ENCODE assay signal across 24 cellular contexts in the genomic region with DNA sequence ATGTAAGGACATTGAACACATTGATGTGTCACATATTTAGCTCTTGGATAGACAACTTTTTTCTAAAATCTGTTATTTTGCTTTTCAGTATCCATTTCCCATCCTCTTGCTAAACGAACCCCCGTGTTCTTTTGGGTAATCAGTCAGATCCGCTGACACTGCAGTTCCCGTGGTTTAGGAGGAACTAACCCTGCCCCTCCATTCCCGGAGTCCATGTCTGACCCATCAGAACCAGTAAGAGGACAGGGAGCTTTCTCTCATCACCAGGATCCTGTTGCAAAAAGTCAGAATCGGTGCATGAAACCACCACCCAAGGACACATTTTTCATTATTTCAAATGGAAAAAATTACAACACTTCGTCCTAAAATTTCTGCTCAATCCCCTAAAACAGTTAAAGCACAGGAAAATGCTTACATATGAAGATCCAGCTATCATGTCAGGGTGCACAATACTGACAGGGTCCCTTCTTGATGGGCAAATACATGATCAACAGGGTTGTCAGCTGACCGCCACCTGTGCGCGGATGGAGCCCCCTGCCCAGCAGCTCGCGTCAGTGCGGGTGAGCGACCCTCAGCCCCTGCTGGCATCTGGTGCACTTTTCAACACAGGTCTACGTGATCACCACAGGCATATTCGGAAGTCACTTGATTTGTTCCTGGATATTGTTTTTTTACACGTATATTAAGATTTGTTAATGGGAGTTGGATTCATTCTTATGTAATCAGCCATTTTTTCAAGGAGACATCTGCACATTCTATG.
DNase-seq lines count a peak whose midpoint lies in the region; ATAC-seq, FAIRE-seq and TF ChIP-seq lines count a peak whose summit lies in the region.
"Had no signal": no experiment of that assay in that cellular context is flagged by ENCODE, and none has a peak within 500 bp of the region (broad histone marks: within the 10 kb centered on the region; RNA-seq: fewer than 3 reads in every experiment).

No MANE protein-coding gene starts in this region.

- H2BK5ac ChIP-seq in neuronal stem cell (ENCODE audit: low read length), result no peak overlapping the region

- no peak for TF ChIP-seq POLR2A in A549 (IDR thresholded peaks at IDR 0.05; ENCODE audit: low read length)

- H3K4ac ChIP-seq in neuronal stem cell (ENCODE audit: low read length), result no peak overlapping the region

- ATAC-seq in A549, result no peak
- no peak for ATAC-seq in GM21529 (IDR thresholded peaks at IDR 0.05; ENCODE audit: unreplicated experiment)
- no peak for ATAC-seq in HG02938 (IDR thresholded peaks at IDR 0.05; ENCODE audit: unreplicated experiment)
- no peak for ATAC-seq in GM19395 (IDR thresholded peaks at IDR 0.05; ENCODE audit: unreplicated experiment)
- ATAC-seq: activated CD8-positive, alpha-beta memory T cell treated with anti-CD3 and anti-CD28 coated beads, Interleukin-2, amount 10 ng/mL, durations not matched to agents 7 days and 5 days; HCT116 had no signal

- H3K27me3 ChIP-seq in H7 (ENCODE audit: control insufficient read depth, insufficient read depth, low read length) (no peaks in the 10 kb centered on the region), endodermal cell (ENCODE audit: control insufficient read depth, insufficient read depth, low read length, poor library complexity, severe bottlenecking) (no peaks in the 10 kb centered on the region), neuronal stem cell (ENCODE audit: control insufficient read depth in 3 of 3, insufficient read depth in 3 of 3, low read depth in 1 of 3, low read length in 3 of 3) (no peaks in the 10 kb centered on the region)
- H3K27me3 ChIP-seq: thyroid gland had no signal

- H2BK120ac ChIP-seq in neuronal stem cell (ENCODE audit: low read depth, low read length), result no peak overlapping the region

- peaks cover 24% of the 10 kb centered on the region for H3K4me1 Mint-ChIP-seq in endodermal cell
- H3K4me1 Mint-ChIP-seq: activated CD8-positive, alpha-beta memory T cell treated with anti-CD3 and anti-CD28 coated beads, Interleukin-2, amount 10 ng/mL, durations not matched to agents 7 days and 5 days had no signal

- no peaks in the 10 kb centered on the region for H3K36me3 ChIP-seq in H7 (replicated peaks; ENCODE audit: control insufficient read depth, insufficient read depth, low read length)
- H3K36me3 ChIP-seq in endodermal cell (ENCODE audit: control insufficient read depth, insufficient read depth, low read length), result no peaks in the 10 kb centered on the region
- no peaks in the 10 kb centered on the region for H3K36me3 ChIP-seq in neuronal stem cell (replicated peaks in 1 of 2; ENCODE audit: control insufficient read depth in 2 of 2, insufficient read depth in 2 of 2, low read length in 2 of 2)
- H3K36me3 ChIP-seq: neutrophil, thyroid gland had no signal

- POLR2A ChIA-PET in A549 (lab: Yijun Ruan, JAX), result no interaction called here

- peak overlapping the region; percentile 58 to 89; a peak in 5 of 6 replicates for H3K27ac ChIP-seq in A549
- H3K27ac ChIP-seq in endodermal cell (ENCODE audit: low read depth, low read length), result no peak overlapping the region
- no peak overlapping the region for H3K27ac ChIP-seq in neuronal stem cell (replicated peaks; ENCODE audit: low read length)
- H3K27ac ChIP-seq: neutrophil had no signal

- no peak for TF ChIP-seq RAD21 in A549 (conservative IDR thresholded peaks at IDR 0.05 in 1 of 2, IDR thresholded peaks at IDR 0.05 in 1 of 2)

- no peaks in the 10 kb centered on the region for H3K79me1 ChIP-seq in neuronal stem cell (ENCODE audit: low read depth, low read length)

- H2AFZ ChIP-seq in neuronal stem cell (ENCODE audit: low read length), result peak overlapping the region; percentile 86

- no peak for TF ChIP-seq EP300 in A549 (IDR thresholded peaks at IDR 0.05)

- peaks cover 9% of the 10 kb centered on the region; the same call in 2 of the 3 replicates for H3K9me3 ChIP-seq in A549
- peaks cover 38% of the 10 kb centered on the region for H3K9me3 ChIP-seq in endodermal cell (ENCODE audit: control insufficient read depth, low read length)
- H3K9me3 ChIP-seq in neuronal stem cell (replicated peaks in 1 of 2; ENCODE audit: control insufficient read depth in 2 of 2, insufficient read depth in 1 of 2, low read depth in 1 of 2, low read length in 2 of 2), result peaks cover 0 to 1% of the 10 kb centered on the region in 2 donors
- H3K9me3 ChIP-seq: neutrophil, thyroid gland had no signal

- no peak overlapping the region for H2BK12ac ChIP-seq in neuronal stem cell (ENCODE audit: low read length)

- DNase-seq in A549 (ENCODE audit: low read depth in 1 of 2, low spot score in 1 of 2) (no peak), H7 (peak; percentile 76), endodermal cell (no peak), neuronal stem cell (ENCODE audit: low spot score) (no peak), OCI-M2 (lab: John Stamatoyannopoulos, UW; ENCODE audit: unreplicated experiment) (no peak)
- DNase-seq: activated CD4-positive, alpha-beta T cell treated with anti-CD3 and anti-CD28 coated beads, Interleukin-2, amount 10 ng/mL, durations not matched to agents 7 days and 5 days; activated CD8-positive, alpha-beta memory T cell treated with anti-CD3 and anti-CD28 coated beads, Interleukin-2, amount 10 ng/mL, durations not matched to agents 7 days and 5 days; C1 segment of cervical spinal cord; central memory CD4-positive, alpha-beta T cell; NCI-H187 treated with DMSO at 0.1 percent for 48 hours; NCI-H69; SHP77; stimulated activated CD4-positive, alpha-beta T cell treated with anti-CD3 and anti-CD28 coated beads, Interleukin-12 subunit alpha, Interleukin-12 subunit beta, amount 100 ng/mL, for 4 hours; stimulated activated CD4-positive, alpha-beta T cell treated with anti-CD3 and anti-CD28 coated beads, Interleukin-4, amount 100 ng/mL, for 4 hours had no signal

- peaks cover 36% of the 10 kb centered on the region for H3K9me3 Mint-ChIP-seq in endodermal cell
- H3K9me3 Mint-ChIP-seq: activated CD4-positive, alpha-beta T cell treated with anti-CD3 and anti-CD28 coated beads, Interleukin-2, amount 10 ng/mL, durations not matched to agents 7 days and 5 days; activated naive CD4-positive, alpha-beta T cell treated with anti-CD3 and anti-CD28 coated beads, Interleukin-2, amount 50 U/mL, for 24 hours; activated T-helper 1 cell treated with anti-CD3 and anti-CD28 coated beads, Interleukin-12 subunit alpha, Interleukin-12 subunit beta, Interleukin-2, Interleukin-4 antibody, amounts not matched to agents 30 ng/mL and 10 ng/mL and 1 ng/mL, durations not matched to agents 14 hours and 24 hours and 36 hours; stimulated activated naive CD8-positive, alpha-beta T cell treated with anti-CD3 and anti-CD28 coated beads, Interleukin-15, Interleukin-2, amounts not matched to agents 100 ng/mL and 50 ng/mL, for 24 hours had no signal

- no peak for FAIRE-seq in A549 (lab: Jason Lieb, UNC)
- FAIRE-seq: D721Med had no signal

- H2AK5ac ChIP-seq in neuronal stem cell (ENCODE audit: low read depth, low read length), result no peak overlapping the region

- 84% methylated on average over 17 of the region's 17 CpGs for WGBS in A549 (ENCODE audit: missing lambda C conversion rate)
- WGBS in endodermal cell (ENCODE audit: insufficient coverage in 1 of 2, insufficient read length in 1 of 2), 2 experiments, result 88 to 92% methylated on average over 15 to 17 of the region's 17 CpGs
- no CpG with 5 or more reads among the region's 17 CpGs for WGBS in neuronal stem cell (ENCODE audit: extremely low coverage in 2 of 2, insufficient read length in 2 of 2, insufficient replicate concordance in 1 of 2), 2 donors

- peaks cover 5% of the 10 kb centered on the region for H3K36me3 Mint-ChIP-seq in endodermal cell (ENCODE audit: low read depth)
- H3K36me3 Mint-ChIP-seq: activated CD8-positive, alpha-beta memory T cell treated with anti-CD3 and anti-CD28 coated beads, Interleukin-2, amount 10 ng/mL, durations not matched to agents 7 days and 5 days; activated naive CD4-positive, alpha-beta T cell treated with anti-CD3 and anti-CD28 coated beads, Interleukin-2, amount 50 U/mL, for 24 hours had no signal

- CTCF ChIA-PET in A549 (lab: Yijun Ruan, JAX), result interaction anchor here (1.3 to 1.6 kb wide), 3 partner anchors 97 to 484 kb away, joined by 3 read pairs; no protein-coding TSS in a partner anchor

- H3K4me3 ChIP-seq in A549 (no peak overlapping the region), H7 (ENCODE audit: insufficient read depth, low read depth, low read length) (no peak overlapping the region), endodermal cell (ENCODE audit: low read length) (peak overlapping the region; percentile 15), neuronal stem cell (ENCODE audit: low read length in 2 of 2) (no peak overlapping the region)
- H3K4me3 ChIP-seq: thyroid gland had no signal

- H4K8ac ChIP-seq in neuronal stem cell (ENCODE audit: low read depth, low read length), result no peak overlapping the region

- H3K9ac ChIP-seq in endodermal cell (ENCODE audit: extremely low read depth, low read length, poor library complexity, severe bottlenecking) (no peak overlapping the region), neuronal stem cell (ENCODE audit: low read depth, low read length, poor library complexity) (no peak overlapping the region)

- H4K91ac ChIP-seq in neuronal stem cell (ENCODE audit: low read depth, low read length, poor library complexity), result no peak overlapping the region

- no peak overlapping the region for H3K23ac ChIP-seq in neuronal stem cell (ENCODE audit: low read depth, low read length, poor library complexity)

- no peak overlapping the region for H3K27ac Mint-ChIP-seq in endodermal cell
- H3K27ac Mint-ChIP-seq: activated CD4-positive, alpha-beta T cell treated with anti-CD3 and anti-CD28 coated beads, Interleukin-2, amount 10 ng/mL, durations not matched to agents 7 days and 5 days; activated CD8-positive, alpha-beta memory T cell treated with anti-CD3 and anti-CD28 coated beads, Interleukin-2, amount 10 ng/mL, durations not matched to agents 7 days and 5 days; activated naive CD4-positive, alpha-beta T cell treated with anti-CD3 and anti-CD28 coated beads, Interleukin-2, amount 50 U/mL, for 24 hours; activated T-helper 1 cell treated with anti-CD3 and anti-CD28 coated beads, Interleukin-12 subunit alpha, Interleukin-12 subunit beta, Interleukin-2, Interleukin-4 antibody, amounts not matched to agents 30 ng/mL and 10 ng/mL and 1 ng/mL, durations not matched to agents 14 hours and 24 hours and 36 hours; stimulated activated naive CD8-positive, alpha-beta T cell treated with anti-CD3 and anti-CD28 coated beads, Interleukin-15, Interleukin-2, amounts not matched to agents 100 ng/mL and 50 ng/mL, for 24 hours had no signal

- no peak overlapping the region for H3K18ac ChIP-seq in neuronal stem cell (ENCODE audit: low read length)

- H3K14ac ChIP-seq in neuronal stem cell (ENCODE audit: low read length), result no peak overlapping the region

- no peak overlapping the region for H2BK15ac ChIP-seq in neuronal stem cell (ENCODE audit: low read length)

- no peak overlapping the region for H3K4me3 Mint-ChIP-seq in endodermal cell
- H3K4me3 Mint-ChIP-seq: activated CD4-positive, alpha-beta T cell treated with anti-CD3 and anti-CD28 coated beads, Interleukin-2, amount 10 ng/mL, durations not matched to agents 7 days and 5 days; activated CD8-positive, alpha-beta memory T cell treated with anti-CD3 and anti-CD28 coated beads, Interleukin-2, amount 10 ng/mL, durations not matched to agents 7 days and 5 days; activated naive CD4-positive, alpha-beta T cell treated with anti-CD3 and anti-CD28 coated beads, Interleukin-2, amount 50 U/mL, for 24 hours; activated T-helper 1 cell treated with anti-CD3 and anti-CD28 coated beads, Interleukin-12 subunit alpha, Interleukin-12 subunit beta, Interleukin-2, Interleukin-4 antibody, amounts not matched to agents 30 ng/mL and 10 ng/mL and 1 ng/mL, durations not matched to agents 14 hours and 24 hours and 36 hours; stimulated activated naive CD8-positive, alpha-beta T cell treated with anti-CD3 and anti-CD28 coated beads, Interleukin-15, Interleukin-2, amounts not matched to agents 100 ng/mL and 50 ng/mL, for 24 hours had no signal

- H3K4me1 ChIP-seq in A549, result peaks cover 20% of the 10 kb centered on the region
- H3K4me1 ChIP-seq in endodermal cell (ENCODE audit: control insufficient read depth, insufficient read depth, low read length), result peaks cover 7% of the 10 kb centered on the region
- H3K4me1 ChIP-seq in neuronal stem cell (ENCODE audit: control insufficient read depth in 2 of 2, insufficient read depth in 1 of 2, low read depth in 1 of 2, low read length in 2 of 2), result peaks cover 5 to 12% of the 10 kb centered on the region in 2 donors

- H3K4me2 ChIP-seq in A549 (peak overlapping the region; percentile 29; the same call in 1 of the 3 replicates), neuronal stem cell (ENCODE audit: insufficient read depth, low read length, poor library complexity, severe bottlenecking) (no peak overlapping the region)

- TF ChIP-seq CTCF in A549 (IDR thresholded peaks at IDR 0.05) (no peak), endodermal cell (conservative IDR thresholded peaks at IDR 0.05) (peak; percentile 30)

- peaks cover 6% of the 10 kb centered on the region for H3K27me3 Mint-ChIP-seq in endodermal cell (ENCODE audit: insufficient read depth)

Comparison
In these comparisons a context has a peak if more than half of its experiments do, and no peak if none do; other contexts are left out.
1. H3K27ac ChIP-seq: peak in A549 (2 of 2); none in endodermal cell (single experiment) and neuronal stem cell (single experiment).